1 cellular context compared by ENCODE assay signal in the genomic region with DNA sequence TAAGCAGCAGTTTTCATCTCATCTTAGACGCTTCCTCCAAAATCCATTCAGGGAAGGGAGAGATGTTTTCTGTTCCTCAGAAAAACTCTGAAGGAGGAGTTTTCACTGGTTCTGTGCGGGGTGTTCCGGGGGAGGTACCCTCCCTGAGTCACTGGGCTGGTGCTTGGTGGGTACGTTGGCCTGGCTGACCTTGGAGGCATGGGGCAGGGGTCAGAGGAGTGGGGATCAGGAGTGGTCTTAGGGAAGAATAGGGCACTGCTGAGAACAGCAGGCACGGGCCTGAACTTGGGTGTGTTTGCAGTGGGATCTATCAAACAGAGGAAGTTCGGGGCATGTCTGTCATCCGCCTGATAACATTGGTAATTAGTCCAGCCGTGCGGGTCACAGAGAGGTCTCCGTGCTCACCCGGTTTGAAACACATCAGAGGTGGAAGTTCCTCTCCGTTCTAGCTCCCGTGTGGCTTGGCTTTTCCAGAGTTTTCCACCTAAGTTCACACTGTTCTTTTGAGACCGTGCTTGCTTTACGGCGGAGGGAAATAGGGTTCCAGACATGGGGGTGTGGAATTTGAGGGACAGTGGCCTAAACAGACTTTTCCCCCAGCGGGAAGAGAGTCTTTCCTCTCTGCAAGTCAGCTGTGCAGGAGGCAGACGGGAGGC.
TF ChIP-seq lines count a peak whose summit lies in the region.

No MANE protein-coding gene starts in this region.

TF ChIP-seq in SK-N-SH treated with all-trans-retinoic acid at 6 μM for 48 hours, 23 proteins besides CTCF, POLR2A, EP300 and RAD21 (continued from another document):
- TF ChIP-seq, protein P1, sequence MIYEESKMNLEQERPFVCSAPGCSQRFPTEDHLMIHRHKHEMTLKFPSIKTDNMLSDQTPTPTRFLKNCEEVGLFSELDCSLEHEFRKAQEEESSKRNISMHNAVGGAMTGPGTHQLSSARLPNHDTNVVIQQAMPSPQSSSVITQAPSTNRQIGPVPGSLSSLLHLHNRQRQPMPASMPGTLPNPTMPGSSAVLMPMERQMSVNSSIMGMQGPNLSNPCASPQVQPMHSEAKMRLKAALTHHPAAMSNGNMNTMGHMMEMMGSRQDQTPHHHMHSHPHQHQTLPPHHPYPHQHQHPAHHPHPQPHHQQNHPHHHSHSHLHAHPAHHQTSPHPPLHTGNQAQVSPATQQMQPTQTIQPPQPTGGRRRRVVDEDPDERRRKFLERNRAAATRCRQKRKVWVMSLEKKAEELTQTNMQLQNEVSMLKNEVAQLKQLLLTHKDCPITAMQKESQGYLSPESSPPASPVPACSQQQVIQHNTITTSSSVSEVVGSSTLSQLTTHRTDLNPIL (CRISPR knock-in tag; IDR thresholded peaks at IDR 0.05; ENCODE audit: low read depth): no peak
- TF ChIP-seq OSR1 (CRISPR knock-in tag; IDR thresholded peaks at IDR 0.05) (no peak), SNAI2 (CRISPR knock-in tag; IDR thresholded peaks at IDR 0.05) (no peak), PPARA (CRISPR knock-in tag; IDR thresholded peaks at IDR 0.05; ENCODE audit: borderline replicate concordance) (no peak), ESRRG (CRISPR knock-in tag; IDR thresholded peaks at IDR 0.05) (no peak), TOX (CRISPR knock-in tag; IDR thresholded peaks at IDR 0.05; ENCODE audit: borderline replicate concordance) (no peak), ZC3H10 (CRISPR knock-in tag; IDR thresholded peaks at IDR 0.05) (no peak), ZNF565 (CRISPR knock-in tag; conservative IDR thresholded peaks at IDR 0.05; ENCODE audit: low read depth) (no peak), ZFP30 (CRISPR knock-in tag; IDR thresholded peaks at IDR 0.05) (no peak)
- TF ChIP-seq, protein P2, sequence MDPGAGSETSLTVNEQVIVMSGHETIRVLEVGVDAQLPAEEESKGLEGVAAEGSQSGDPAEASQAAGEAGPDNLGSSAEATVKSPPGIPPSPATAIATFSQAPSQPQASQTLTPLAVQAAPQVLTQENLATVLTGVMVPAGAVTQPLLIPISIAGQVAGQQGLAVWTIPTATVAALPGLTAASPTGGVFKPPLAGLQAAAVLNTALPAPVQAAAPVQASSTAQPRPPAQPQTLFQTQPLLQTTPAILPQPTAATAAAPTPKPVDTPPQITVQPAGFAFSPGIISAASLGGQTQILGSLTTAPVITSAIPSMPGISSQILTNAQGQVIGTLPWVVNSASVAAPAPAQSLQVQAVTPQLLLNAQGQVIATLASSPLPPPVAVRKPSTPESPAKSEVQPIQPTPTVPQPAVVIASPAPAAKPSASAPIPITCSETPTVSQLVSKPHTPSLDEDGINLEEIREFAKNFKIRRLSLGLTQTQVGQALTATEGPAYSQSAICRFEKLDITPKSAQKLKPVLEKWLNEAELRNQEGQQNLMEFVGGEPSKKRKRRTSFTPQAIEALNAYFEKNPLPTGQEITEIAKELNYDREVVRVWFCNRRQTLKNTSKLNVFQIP (CRISPR knock-in tag; IDR thresholded peaks at IDR 0.05; ENCODE audit: borderline replicate concordance, low read depth): no peak
